In genomic region chr10:17041626-17042520, GRCh38 we compare ENCODE assay signal across 19 cellular contexts.
"Had no signal": no experiment of that assay in that cellular context is flagged by ENCODE, and none has a peak within 500 bp of the region (broad histone marks: within the 10 kb centered on the region; RNA-seq: fewer than 3 reads in every experiment).

No MANE protein-coding gene starts in this region.

- H3K4me1 ChIP-seq: psoas muscle, right lobe of liver had no signal

- H3K27me3 ChIP-seq: brain microvascular endothelial cell, right lobe of liver had no signal

- H3K4me3 ChIP-seq: psoas muscle, right lobe of liver had no signal

- H3K36me3 ChIP-seq: brain microvascular endothelial cell, right lobe of liver had no signal

- ATAC-seq: effector memory CD8-positive, alpha-beta T cell; left colon; natural killer cell; psoas muscle; right lobe of liver; T-cell had no signal

- H3K27ac ChIP-seq: brain microvascular endothelial cell, psoas muscle, right lobe of liver had no signal

- DNase-seq: activated CD4-positive, alpha-beta T cell treated with anti-CD3 and anti-CD28 coated beads for 4 hours; activated CD8-positive, alpha-beta memory T cell treated with anti-CD3 and anti-CD28 coated beads for 24 hours; activated naive CD4-positive, alpha-beta T cell treated with anti-CD3 and anti-CD28 coated beads, Interleukin-2, amount 50 U/mL, for 16 hours; brain microvascular endothelial cell; effector memory CD8-positive, alpha-beta T cell; erythroblast; foreskin fibroblast; head of caudate nucleus; left colon; natural killer cell; nucleus accumbens; psoas muscle; right lobe of liver; stimulated activated CD4-positive, alpha-beta T cell treated with anti-CD3 and anti-CD28 coated beads, Interleukin-12 subunit alpha, Interleukin-12 subunit beta, amount 100 ng/mL, for 4 hours; stimulated activated naive CD4-positive, alpha-beta T cell; substantia nigra; T-cell; T1000; trophoblast cell had no signal

- H3K9me3 ChIP-seq: psoas muscle, right lobe of liver had no signal
